In genomic region chr20:33418033-33418432, GRCh38 we compare ENCODE assay signal across 1 cellular context.
A peak's percentile ranks its signal among the peaks of the same experiment; 100 is the strongest.
TF ChIP-seq lines count a peak whose summit lies in the region.

No MANE protein-coding gene starts in this region.

TF ChIP-seq in H1, 55 proteins besides CTCF, POLR2A, EP300 and RAD21:
- TF ChIP-seq POU5F1 (IDR thresholded peaks at IDR 0.05; ENCODE audit: low read depth, low read length) (no peak), ATF3 (IDR thresholded peaks at IDR 0.05; ENCODE audit: insufficient read depth, low read depth, low read length) (no peak), BRCA1 (IDR thresholded peaks at IDR 0.05; ENCODE audit: low read depth, low read length) (no peak), USF2 (IDR thresholded peaks at IDR 0.05; ENCODE audit: low read length) (peak; percentile 74), SIX5 (IDR thresholded peaks at IDR 0.05; ENCODE audit: low read depth, low read length) (0 out of 2 replicates have a peak, but pooled peaks have one; percentile 19), POLR2AphosphoS5 (IDR thresholded peaks at IDR 0.05; ENCODE audit: low read depth, low read length) (no peak)
TF ChIP-seq in H1: peak in this region for 2.
